In genomic region chr20:37007898-37008649, GRCh38 we compare ENCODE assay signal across 8 cellular contexts. TPM values are rescaled to one million over a fixed set of nuclear protein-coding genes. Genes with fewer than 3 reads are reported as not detected.
A peak's percentile ranks its signal among the peaks of the same experiment; 100 is the strongest.
DNase-seq lines count a peak whose midpoint lies in the region; ATAC-seq and TF ChIP-seq lines count a peak whose summit lies in the region.

No MANE protein-coding gene starts in this region.

- H3K36me3 Mint-ChIP-seq in immature natural killer cell = peaks cover 6 to 9% (median 9%) of the 10 kb centered on the region in 3 donors

- peaks cover 0 to 3% (median 2%) of the 10 kb centered on the region in 3 donors for H3K27me3 Mint-ChIP-seq in immature natural killer cell (ENCODE audit: low read depth in 3 of 3)

- H3K9me3 Mint-ChIP-seq in immature natural killer cell = no peaks in the 10 kb centered on the region

- peak; percentile 52; the same call in 1 of the 2 replicates for TF ChIP-seq CTCF in VCaP (conservative IDR thresholded peaks at IDR 0.05)

- peaks cover 9 to 20% of the 10 kb centered on the region in 2 donors for H3K4me1 Mint-ChIP-seq in immature natural killer cell

- CTCF ChIA-PET in HEK293T (lab: Yijun Ruan, JAX) = no interaction called here

- DNase-seq in CD1c-positive myeloid dendritic cell (ENCODE audit: extremely low spot score) (peak; percentile 80), HEK293T (ENCODE audit: extremely low spot score) (peak; percentile 16), immature natural killer cell (peak; percentile 47 to 65 (median 53)), COR-L47 (lab: John Stamatoyannopoulos, UW) (no peak)

- POLR2A ChIA-PET in HEK293T (lab: Yijun Ruan, JAX) = no interaction called here

- H3K4me3 Mint-ChIP-seq in immature natural killer cell = peak overlapping the region in 1 of 5 donors; percentile 52

- no peak overlapping the region for H3K27ac ChIP-seq in VCaP

- ATAC-seq in HG03196 (IDR thresholded peaks at IDR 0.05; ENCODE audit: unreplicated experiment) (no peak), GM18511 (IDR thresholded peaks at IDR 0.05; ENCODE audit: unreplicated experiment) (no peak), GM21825 (IDR thresholded peaks at IDR 0.05; ENCODE audit: unreplicated experiment) (no peak)

- peak overlapping the region; percentile 73 to 93 (median 83) for H3K27ac Mint-ChIP-seq in immature natural killer cell

TF ChIP-seq in HEK293T, 16 proteins besides CTCF, POLR2A, EP300 and RAD21:
- TF ChIP-seq SP1 (IDR thresholded peaks at IDR 0.05) (no peak), BHLHE40 (IDR thresholded peaks at IDR 0.05; ENCODE audit: borderline replicate concordance) (no peak)

RNA-seq across cellular contexts. Expression of gene SAMHD1, which starts 56.6 kb away (rescaled TPM):
- 100 to 1,000 TPM; 202 to 354 (median 297) TPM for polyA plus RNA-seq in immature natural killer cell
